Comparison of ENCODE assay signal across 1 cellular context in genomic region chr1:155003766-155004351, GRCh38.
TF ChIP-seq lines count a peak whose summit lies in the region.

No MANE protein-coding gene starts in this region.

TF ChIP-seq in A549, 52 proteins besides CTCF, POLR2A, EP300 and RAD21:
- TF ChIP-seq FOSL2 (IDR thresholded peaks at IDR 0.05) = no peak
- TF ChIP-seq FOSL2 (CRISPR knock-in tag; IDR thresholded peaks at IDR 0.05) = peak; percentile 53
- TF ChIP-seq HEYL (CRISPR knock-in tag; IDR thresholded peaks at IDR 0.05) = no peak
- peak in 1 of 2 experiments; percentile 95; a peak in 4 of 5 replicates for TF ChIP-seq JUN (IDR thresholded peaks at IDR 0.05)
- TF ChIP-seq, protein P1, sequence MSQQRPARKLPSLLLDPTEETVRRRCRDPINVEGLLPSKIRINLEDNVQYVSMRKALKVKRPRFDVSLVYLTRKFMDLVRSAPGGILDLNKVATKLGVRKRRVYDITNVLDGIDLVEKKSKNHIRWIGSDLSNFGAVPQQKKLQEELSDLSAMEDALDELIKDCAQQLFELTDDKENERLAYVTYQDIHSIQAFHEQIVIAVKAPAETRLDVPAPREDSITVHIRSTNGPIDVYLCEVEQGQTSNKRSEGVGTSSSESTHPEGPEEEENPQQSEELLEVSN (IDR thresholded peaks at IDR 0.05; ENCODE audit: borderline replicate concordance, low read depth) = peak; percentile 43; the same call in 1 of the 2 replicates
- 0 out of 2 replicates have a peak, but pooled peaks have one; percentile 33 for TF ChIP-seq BHLHE40 (IDR thresholded peaks at IDR 0.05; ENCODE audit: low read depth, low read length)
- peak; percentile 61 for TF ChIP-seq GATA3 (IDR thresholded peaks at IDR 0.05; ENCODE audit: borderline replicate concordance)
- TF ChIP-seq CBX8 (IDR thresholded peaks at IDR 0.05) = no peak
- TF ChIP-seq BCL3 (IDR thresholded peaks at IDR 0.05) = peak; percentile 81; the same call in 2 of the 3 replicates
- TF ChIP-seq SMC3 (IDR thresholded peaks at IDR 0.05) = peak; percentile 24; the same call in 2 of the 3 replicates
- no peak for TF ChIP-seq MAFK (IDR thresholded peaks at IDR 0.05; ENCODE audit: partially characterized antibody)
- no peak for TF ChIP-seq SREBF2 (IDR thresholded peaks at IDR 0.05)
- TF ChIP-seq MAX (IDR thresholded peaks at IDR 0.05) = peak; percentile 83
